Comparison of ENCODE assay signal across 31 cellular contexts in genomic region chr6:114157848-114158247, GRCh38.
"Had no signal": no experiment of that assay in that cellular context is flagged by ENCODE, and none has a peak within 500 bp of the region (broad histone marks: within the 10 kb centered on the region; RNA-seq: fewer than 3 reads in every experiment).

No MANE protein-coding gene starts in this region.

- H3K4me1 Mint-ChIP-seq: activated naive CD8-positive, alpha-beta T cell treated with anti-CD3 and anti-CD28 coated beads for 36 hours; immature natural killer cell; naive thymus-derived CD8-positive, alpha-beta T cell had no signal

- H3K27ac ChIP-seq: ascending aorta, cardiac muscle cell, coronary artery, gastroesophageal sphincter, heart left ventricle, right lobe of liver, testis, transverse colon, uterus, VCaP had no signal

- H3K36me3 ChIP-seq: ascending aorta, cardiac muscle cell, gastroesophageal sphincter, heart left ventricle, right lobe of liver, transverse colon, uterus had no signal

- H3K27me3 ChIP-seq: ascending aorta, cardiac muscle cell, dorsolateral prefrontal cortex, gastroesophageal sphincter, heart left ventricle, right lobe of liver, testis, transverse colon, uterus had no signal

- DNase-seq: activated CD4-positive, alpha-beta T cell treated with anti-CD3 and anti-CD28 coated beads for 4 hours; activated CD4-positive, alpha-beta T cell treated with anti-CD3 and anti-CD28 coated beads, Interleukin-2, amount 50 U/mL, for 4 hours; activated effector memory CD4-positive, alpha-beta T cell treated with anti-CD3 and anti-CD28 coated beads, Interleukin-2, amount 50 U/mL, for 16 hours; activated naive CD4-positive, alpha-beta T cell treated with anti-CD3 and anti-CD28 coated beads for 36 hours; activated naive CD8-positive, alpha-beta T cell treated with anti-CD3 and anti-CD28 coated beads for 36 hours; dorsolateral prefrontal cortex; effector memory CD4-positive, alpha-beta T cell; erythroblast; heart left ventricle; hypothalamus; immature natural killer cell; midbrain; naive thymus-derived CD8-positive, alpha-beta T cell; posterior cingulate gyrus; right lobe of liver; stimulated activated CD4-positive, alpha-beta T cell treated with anti-CD3 and anti-CD28 coated beads, Interleukin-12 subunit alpha, Interleukin-12 subunit beta, amount 100 ng/mL, for 4 hours; stimulated activated CD4-positive, alpha-beta T cell treated with anti-CD3 and anti-CD28 coated beads, Interleukin-4, amount 100 ng/mL, for 1 hour; stimulated activated naive CD8-positive, alpha-beta T cell treated with anti-CD3 and anti-CD28 coated beads, Interleukin-15, Interleukin-2, amounts not matched to agents 100 U/mL and 50 U/mL, for 24 hours; T-helper 9 cell; testis; transverse colon; uterus had no signal

- H3K27me3 Mint-ChIP-seq: activated naive CD8-positive, alpha-beta T cell treated with anti-CD3 and anti-CD28 coated beads for 36 hours; brain had no signal

- H3K4me3 ChIP-seq: ascending aorta, cardiac muscle cell, coronary artery, dorsolateral prefrontal cortex, gastroesophageal sphincter, heart left ventricle, right lobe of liver, testis, transverse colon, uterus had no signal

- H3K9me3 ChIP-seq: ascending aorta, gastroesophageal sphincter, heart left ventricle, right lobe of liver, testis, transverse colon, uterus had no signal

- H3K9me3 Mint-ChIP-seq: activated naive CD4-positive, alpha-beta T cell treated with anti-CD3 and anti-CD28 coated beads for 36 hours; activated naive CD8-positive, alpha-beta T cell treated with anti-CD3 and anti-CD28 coated beads for 36 hours; activated T-helper 1 cell treated with anti-CD3 and anti-CD28 coated beads, Interleukin-12 subunit alpha, Interleukin-12 subunit beta, Interleukin-2, Interleukin-4 antibody, amounts not matched to agents 30 ng/mL and 10 ng/mL and 1 ng/mL, durations not matched to agents 14 hours and 24 hours and 36 hours; brain; T-helper 1 cell treated with Interleukin-12 subunit alpha and Interleukin-12 subunit beta and Interleukin-4 antibody, amounts not matched to agents 30 μg/mL and 1 μg/mL, for 36 hours had no signal

- H3K27ac Mint-ChIP-seq: activated naive CD4-positive, alpha-beta T cell treated with anti-CD3 and anti-CD28 coated beads for 36 hours; activated naive CD8-positive, alpha-beta T cell treated with anti-CD3 and anti-CD28 coated beads for 36 hours; activated T-helper 1 cell treated with anti-CD3 and anti-CD28 coated beads, Interleukin-12 subunit alpha, Interleukin-12 subunit beta, Interleukin-2, Interleukin-4 antibody, amounts not matched to agents 30 ng/mL and 10 ng/mL and 1 ng/mL, durations not matched to agents 14 hours and 24 hours and 36 hours; brain; immature natural killer cell; naive thymus-derived CD8-positive, alpha-beta T cell; T-helper 1 cell treated with Interleukin-12 subunit alpha and Interleukin-12 subunit beta and Interleukin-4 antibody, amounts not matched to agents 30 μg/mL and 1 μg/mL, for 36 hours had no signal

- H3K4me3 Mint-ChIP-seq: activated naive CD4-positive, alpha-beta T cell treated with anti-CD3 and anti-CD28 coated beads for 36 hours; activated naive CD8-positive, alpha-beta T cell treated with anti-CD3 and anti-CD28 coated beads for 36 hours; activated T-helper 1 cell treated with anti-CD3 and anti-CD28 coated beads, Interleukin-12 subunit alpha, Interleukin-12 subunit beta, Interleukin-2, Interleukin-4 antibody, amounts not matched to agents 30 ng/mL and 10 ng/mL and 1 ng/mL, durations not matched to agents 14 hours and 24 hours and 36 hours; brain; immature natural killer cell; naive thymus-derived CD8-positive, alpha-beta T cell; T-helper 1 cell treated with Interleukin-12 subunit alpha and Interleukin-12 subunit beta and Interleukin-4 antibody, amounts not matched to agents 30 μg/mL and 1 μg/mL, for 36 hours had no signal

- H3K36me3 Mint-ChIP-seq: activated naive CD8-positive, alpha-beta T cell treated with anti-CD3 and anti-CD28 coated beads for 36 hours; brain; immature natural killer cell; naive thymus-derived CD8-positive, alpha-beta T cell had no signal

- FAIRE-seq: TTC549 had no signal
